22 cellular contexts compared by ENCODE assay signal in the genomic region with DNA sequence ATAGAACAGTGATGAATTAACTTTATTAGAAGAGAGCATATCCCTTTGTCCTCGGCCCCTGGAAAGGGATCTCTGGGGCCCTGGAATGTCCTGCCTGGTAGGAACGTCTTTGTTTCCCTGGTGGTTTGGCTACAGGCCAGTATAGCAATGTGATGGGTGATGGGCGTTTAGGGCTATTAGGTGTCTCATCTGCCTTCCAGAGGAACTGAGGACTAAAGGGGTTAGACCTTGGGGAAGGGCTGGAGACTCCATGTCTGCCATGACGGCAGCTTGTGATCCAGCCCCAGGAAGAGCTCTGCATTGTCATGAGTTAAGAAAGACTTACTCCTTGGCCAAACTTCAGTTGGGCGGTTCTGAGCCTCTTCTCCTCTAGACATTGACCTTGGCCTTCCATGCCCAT. TPM values are rescaled to one million over a fixed set of nuclear protein-coding genes. Genes with fewer than 3 reads are reported as not detected.
"Had no signal": no experiment of that assay in that cellular context is flagged by ENCODE, and none has a peak within 500 bp of the region (broad histone marks: within the 10 kb centered on the region; RNA-seq: fewer than 3 reads in every experiment).

No MANE protein-coding gene starts in this region.

- H3K27me3 Mint-ChIP-seq: activated naive CD4-positive, alpha-beta T cell treated with anti-CD3 and anti-CD28 coated beads, Interleukin-2, amount 50 U/mL, for 24 hours had no signal

- H3K27me3 ChIP-seq: cardiac muscle cell, gastrocnemius medialis, heart left ventricle, sigmoid colon, spleen, upper lobe of left lung had no signal

- H3K4me3 Mint-ChIP-seq: activated CD4-positive, alpha-beta T cell treated with anti-CD3 and anti-CD28 coated beads, Interleukin-2, amount 10 ng/mL, durations not matched to agents 24 days and 14 days; activated CD8-positive, alpha-beta T cell treated with anti-CD3 and anti-CD28 coated beads, Interleukin-2, amount 10 ng/mL, durations not matched to agents 7 days and 5 days; activated naive CD4-positive, alpha-beta T cell treated with anti-CD3 and anti-CD28 coated beads, Interleukin-2, amount 50 U/mL, for 24 hours; activated T-cell treated with anti-CD3 and anti-CD28 coated beads, Interleukin-2, amount 50 U/mL, for 4 hours; endodermal cell; naive thymus-derived CD4-positive, alpha-beta T cell; stimulated activated naive B cell treated with anti-CD40 and anti-IgM and Interleukin-4, amounts not matched to agents 10 μg/mL and 1 μg/mL and 100 μg/mL, for 72 hours had no signal

- H3K9me3 ChIP-seq: gastrocnemius medialis, heart left ventricle, mucosa of descending colon, sigmoid colon, spleen, thoracic aorta, upper lobe of left lung had no signal

- H3K9me3 Mint-ChIP-seq: activated CD4-positive, alpha-beta T cell treated with anti-CD3 and anti-CD28 coated beads, Interleukin-2, amount 10 ng/mL, durations not matched to agents 24 days and 14 days; activated naive CD4-positive, alpha-beta T cell treated with anti-CD3 and anti-CD28 coated beads, Interleukin-2, amount 50 U/mL, for 24 hours; activated T-cell treated with anti-CD3 and anti-CD28 coated beads, Interleukin-2, amount 50 U/mL, for 4 hours; stimulated activated naive B cell treated with anti-CD40 and anti-IgM and Interleukin-4, amounts not matched to agents 10 μg/mL and 1 μg/mL and 100 μg/mL, for 72 hours had no signal

- DNase-seq: activated CD4-positive, alpha-beta T cell treated with anti-CD3 and anti-CD28 coated beads, Interleukin-2, amount 10 ng/mL, durations not matched to agents 24 days and 14 days; activated CD8-positive, alpha-beta memory T cell treated with anti-CD3 and anti-CD28 coated beads, Interleukin-2, amount 50 U/mL, for 4 hours; activated CD8-positive, alpha-beta T cell treated with anti-CD3 and anti-CD28 coated beads, Interleukin-2, amount 10 ng/mL, durations not matched to agents 7 days and 5 days; activated gamma-delta T cell; activated T-cell treated with anti-CD3 and anti-CD28 coated beads, Interleukin-2, amount 50 U/mL, for 4 hours; endodermal cell; gastrocnemius medialis; heart left ventricle; kidney glomerular epithelial cell; mesenchymal stem cell; mucosa of descending colon; naive thymus-derived CD4-positive, alpha-beta T cell; sigmoid colon; spleen; stimulated activated naive B cell treated with anti-CD40 and anti-IgM and Interleukin-4, amounts not matched to agents 10 μg/mL and 1 μg/mL and 100 μg/mL, for 72 hours; T-helper 1 cell; T1000; upper lobe of left lung had no signal

- H3K36me3 Mint-ChIP-seq: activated naive CD4-positive, alpha-beta T cell treated with anti-CD3 and anti-CD28 coated beads, Interleukin-2, amount 50 U/mL, for 24 hours; naive thymus-derived CD4-positive, alpha-beta T cell; stimulated activated naive B cell treated with anti-CD40 and anti-IgM and Interleukin-4, amounts not matched to agents 10 μg/mL and 1 μg/mL and 100 μg/mL, for 72 hours had no signal

- H3K27ac Mint-ChIP-seq: activated CD4-positive, alpha-beta T cell treated with anti-CD3 and anti-CD28 coated beads, Interleukin-2, amount 10 ng/mL, durations not matched to agents 24 days and 14 days; activated CD8-positive, alpha-beta T cell treated with anti-CD3 and anti-CD28 coated beads, Interleukin-2, amount 10 ng/mL, durations not matched to agents 7 days and 5 days; activated naive CD4-positive, alpha-beta T cell treated with anti-CD3 and anti-CD28 coated beads, Interleukin-2, amount 50 U/mL, for 24 hours; endodermal cell; stimulated activated naive B cell treated with anti-CD40 and anti-IgM and Interleukin-4, amounts not matched to agents 10 μg/mL and 1 μg/mL and 100 μg/mL, for 72 hours had no signal

- H3K27ac ChIP-seq: cardiac muscle cell, spleen, thoracic aorta, upper lobe of left lung had no signal

- H3K4me3 ChIP-seq: cardiac muscle cell, gastrocnemius medialis, heart left ventricle, mucosa of descending colon, sigmoid colon, spleen, thoracic aorta, upper lobe of left lung had no signal

- H3K36me3 ChIP-seq: cardiac muscle cell, gastrocnemius medialis, sigmoid colon, spleen, thoracic aorta, upper lobe of left lung had no signal

- ATAC-seq: activated CD8-positive, alpha-beta T cell treated with anti-CD3 and anti-CD28 coated beads, Interleukin-2, amount 10 ng/mL, durations not matched to agents 7 days and 5 days; activated T-cell treated with anti-CD3 and anti-CD28 coated beads, Interleukin-2, amount 50 U/mL, for 4 hours; gastrocnemius medialis; heart left ventricle; mucosa of descending colon; naive thymus-derived CD4-positive, alpha-beta T cell; stimulated activated naive B cell treated with anti-CD40 and anti-IgM and Interleukin-4, amounts not matched to agents 10 μg/mL and 1 μg/mL and 100 μg/mL, for 72 hours had no signal

RNA-seq across cellular contexts. Expression of gene APOL4, which starts 9.0 kb away (rescaled TPM):
- total RNA-seq: activated CD4-positive, alpha-beta T cell treated with anti-CD3 and anti-CD28 coated beads, Interleukin-2, amount 10 ng/mL, durations not matched to agents 24 days and 14 days; endodermal cell; osteocyte had no signal
- polyA plus RNA-seq: cardiac muscle cell; naive thymus-derived CD4-positive, alpha-beta T cell had no signal

RNA-seq across cellular contexts. Expression of gene APOL3, which starts 32.0 kb away (rescaled TPM):
- total RNA-seq: cardiac muscle cell had no signal
- polyA plus RNA-seq: cardiac muscle cell had no signal
